Comparison of ENCODE assay signal across 10 cellular contexts in the genomic region with DNA sequence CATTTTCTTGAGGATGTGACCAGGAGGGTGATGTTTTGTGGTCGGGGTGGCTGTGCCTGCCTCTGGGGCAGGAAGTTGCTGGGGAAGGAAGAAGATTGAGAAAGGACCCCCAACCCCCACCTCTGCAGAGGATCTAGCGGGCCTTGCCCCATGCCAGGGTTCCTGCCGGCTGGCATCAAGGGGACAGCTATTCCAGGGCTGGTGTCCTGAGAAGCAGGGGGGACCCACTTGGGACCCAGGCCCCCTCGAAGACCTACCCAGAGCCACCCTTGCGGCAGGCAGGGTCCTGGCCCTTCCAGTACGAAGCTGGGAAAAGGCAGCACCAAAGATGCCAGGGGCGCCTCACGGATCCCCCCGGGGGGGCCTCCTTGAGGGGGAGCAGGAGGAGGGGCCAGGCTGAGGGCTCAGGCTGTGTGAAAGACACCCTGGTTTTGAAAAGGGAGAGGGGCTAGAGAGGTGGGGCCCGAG. TPM values are rescaled to one million over a fixed set of nuclear protein-coding genes. Genes with fewer than 3 reads are reported as not detected.
DNase-seq lines count a peak whose midpoint lies in the region; ATAC-seq and TF ChIP-seq lines count a peak whose summit lies in the region.
"Had no signal": no experiment of that assay in that cellular context is flagged by ENCODE, and none has a peak within 500 bp of the region (broad histone marks: within the 10 kb centered on the region; RNA-seq: fewer than 3 reads in every experiment).

No MANE protein-coding gene starts in this region.

- no peaks in the 10 kb centered on the region for H3K27me3 Mint-ChIP-seq in activated T-helper 1 cell treated with anti-CD3 and anti-CD28 coated beads, Interleukin-12 subunit alpha, Interleukin-12 subunit beta, Interleukin-2, Interleukin-4 antibody, amounts not matched to agents 30 ng/mL and 10 ng/mL and 1 ng/mL, durations not matched to agents 14 hours and 24 hours and 36 hours (ENCODE audit: insufficient read depth)

- H3K36me3 ChIP-seq in suprapubic skin (no peaks in the 10 kb centered on the region), SK-N-SH (replicated peaks in 1 of 2; ENCODE audit: control insufficient read depth in 1 of 2, insufficient read depth in 2 of 2, low read length in 1 of 2) (no peaks in the 10 kb centered on the region)
- H3K36me3 ChIP-seq: SJSA1 had no signal

- H3F3A ChIP-seq in SK-N-SH (replicated peaks; ENCODE audit: insufficient read depth): peaks cover 4% of the 10 kb centered on the region

- H3K27me3 ChIP-seq in layer of hippocampus (ENCODE audit: control insufficient read depth, insufficient read depth, low read length) (no peaks in the 10 kb centered on the region), suprapubic skin (no peaks in the 10 kb centered on the region), SK-N-SH (ENCODE audit: insufficient read depth) (no peaks in the 10 kb centered on the region)
- H3K27me3 ChIP-seq: SJSA1 had no signal

- no peaks in the 10 kb centered on the region for H4K20me1 ChIP-seq in SK-N-SH (ENCODE audit: insufficient read depth)

- H3K27ac Mint-ChIP-seq in activated T-helper 1 cell treated with anti-CD3 and anti-CD28 coated beads, Interleukin-12 subunit alpha, Interleukin-12 subunit beta, Interleukin-2, Interleukin-4 antibody, amounts not matched to agents 30 ng/mL and 10 ng/mL and 1 ng/mL, durations not matched to agents 14 hours and 24 hours and 36 hours: peak overlapping the region; percentile 92

- no peak overlapping the region for H3K4me2 ChIP-seq in SK-N-SH

- intact Hi-C loops in activated T-helper 1 cell treated with anti-CD3 and anti-CD28 coated beads, Interleukin-12 subunit alpha, Interleukin-12 subunit beta, Interleukin-2, Interleukin-4 antibody, amounts not matched to agents 30 ng/mL and 10 ng/mL and 1 ng/mL, durations not matched to agents 14 hours and 24 hours and 36 hours (cut with micrococcal nuclease): loop anchor here (2.0 kb wide), 1 partner anchor 45 kb away; no protein-coding TSS in a partner anchor

- TF ChIP-seq EP300 in suprapubic skin (IDR thresholded peaks at IDR 0.05) (no peak), SK-N-SH (IDR thresholded peaks at IDR 0.05; ENCODE audit: borderline replicate concordance in 1 of 2, low read depth in 1 of 2, low read length in 1 of 2) (no peak)

- H3K4me3 ChIP-seq in suprapubic skin (peak overlapping the region; percentile 40), SK-N-SH (ENCODE audit: low read depth in 2 of 2, low read length in 1 of 2) (no peak overlapping the region)
- H3K4me3 ChIP-seq: SJSA1 had no signal

- CTCF ChIA-PET in SK-N-SH (lab: Yijun Ruan, JAX): interaction anchor here (1.7 to 1.9 kb wide), 2 partner anchors 10 to 12 kb away, joined by 3 to 4 read pairs; no protein-coding TSS in a partner anchor

- peaks cover 49% of the 10 kb centered on the region for H3K4me1 Mint-ChIP-seq in activated T-helper 1 cell treated with anti-CD3 and anti-CD28 coated beads, Interleukin-12 subunit alpha, Interleukin-12 subunit beta, Interleukin-2, Interleukin-4 antibody, amounts not matched to agents 30 ng/mL and 10 ng/mL and 1 ng/mL, durations not matched to agents 14 hours and 24 hours and 36 hours (ENCODE audit: low read depth)

- TF ChIP-seq RAD21 in SK-N-SH (IDR thresholded peaks at IDR 0.05; ENCODE audit: low read length): no peak

- DNase-seq in NOMO-1 (lab: John Stamatoyannopoulos, UW; ENCODE audit: unreplicated experiment in 2 of 2) (peak; percentile 27 to 42), NOMO-1 treated with dmso at 0.1 percent for 144 hours (lab: John Stamatoyannopoulos, UW; ENCODE audit: unreplicated experiment) (no peak), suprapubic skin (ENCODE audit: low spot score in 2 of 2) (peak; percentile 69 to 75), NCI-H146 treated with DMSO at 0.1 percent for 48 hours (lab: John Stamatoyannopoulos, UW; ENCODE audit: unreplicated experiment) (no peak), SK-N-SH (no peak)
- no peak for DNase-seq in activated T-helper 1 cell treated with anti-CD3 and anti-CD28 coated beads, Interleukin-12 subunit alpha, Interleukin-12 subunit beta, Interleukin-2, Interleukin-4 antibody, amounts not matched to agents 30 ng/mL and 10 ng/mL and 1 ng/mL, durations not matched to agents 14 hours and 24 hours and 36 hours (ENCODE audit: low spot score)
- DNase-seq: retina had no signal

- peaks cover 13% of the 10 kb centered on the region for H3K36me3 Mint-ChIP-seq in activated T-helper 1 cell treated with anti-CD3 and anti-CD28 coated beads, Interleukin-12 subunit alpha, Interleukin-12 subunit beta, Interleukin-2, Interleukin-4 antibody, amounts not matched to agents 30 ng/mL and 10 ng/mL and 1 ng/mL, durations not matched to agents 14 hours and 24 hours and 36 hours (ENCODE audit: low read depth)

- H3K9me3 ChIP-seq in suprapubic skin: no peaks in the 10 kb centered on the region
- H3K9me3 ChIP-seq in SK-N-SH: no peaks in the 10 kb centered on the region
- H3K9me3 ChIP-seq: SJSA1 had no signal

- 0 out of 2 replicates have a peak, but pooled peaks cover 4% of the 10 kb centered on the region for H3K79me2 ChIP-seq in SK-N-SH (ENCODE audit: insufficient read depth)

- H3K9me3 Mint-ChIP-seq in activated T-helper 1 cell treated with anti-CD3 and anti-CD28 coated beads, Interleukin-12 subunit alpha, Interleukin-12 subunit beta, Interleukin-2, Interleukin-4 antibody, amounts not matched to agents 30 ng/mL and 10 ng/mL and 1 ng/mL, durations not matched to agents 14 hours and 24 hours and 36 hours: no peaks in the 10 kb centered on the region

- H3K27ac ChIP-seq in layer of hippocampus (ENCODE audit: low read depth, low read length) (peak overlapping the region; percentile 89), suprapubic skin (peak overlapping the region; percentile 84), SK-N-SH (ENCODE audit: low read depth in 2 of 2, low read length in 1 of 2) (peak overlapping the region in 1 of 2 experiments; percentile 98; a peak in 2 of 4 replicates)
- H3K27ac ChIP-seq: SJSA1 had no signal

- H3K9me2 ChIP-seq in SK-N-SH: no peaks in the 10 kb centered on the region

- H3K4me1 ChIP-seq in suprapubic skin (peaks cover 98% of the 10 kb centered on the region), SK-N-SH (ENCODE audit: control insufficient read depth in 1 of 2, insufficient read depth in 2 of 2, low read depth in 1 of 2, low read length in 1 of 2) (peaks cover 21 to 70% of the 10 kb centered on the region in 2 experiments; a peak in 3 of 4 replicates)

- H3K4me3 Mint-ChIP-seq in activated T-helper 1 cell treated with anti-CD3 and anti-CD28 coated beads, Interleukin-12 subunit alpha, Interleukin-12 subunit beta, Interleukin-2, Interleukin-4 antibody, amounts not matched to agents 30 ng/mL and 10 ng/mL and 1 ng/mL, durations not matched to agents 14 hours and 24 hours and 36 hours: peak overlapping the region; percentile 87

- TF ChIP-seq CTCF in suprapubic skin (IDR thresholded peaks at IDR 0.05) (no peak), SK-N-SH (IDR thresholded peaks at IDR 0.05) (no peak)

- POLR2A ChIA-PET in SK-N-SH (lab: Yijun Ruan, JAX): interaction anchor here (0.8 to 1.6 kb wide), 2 partner anchors 11 to 87 kb away, joined by 4 to 7 read pairs; no protein-coding TSS in a partner anchor

- ATAC-seq in SK-N-SH treated with all-trans-retinoic acid at 6 μM for 48 hours: no peak

- TF ChIP-seq POLR2A in suprapubic skin (IDR thresholded peaks at IDR 0.05): no peak

- WGBS in suprapubic skin: 48% methylated on average over 8 of the region's 10 CpGs
- WGBS in SK-N-SH (ENCODE audit: low lambda C conversion rate): 77% methylated on average over 2 of the region's 10 CpGs

- H3K9ac ChIP-seq in SK-N-SH: no peak overlapping the region

- H2AFZ ChIP-seq in SK-N-SH (ENCODE audit: low read depth): no peak overlapping the region

TF ChIP-seq in SK-N-SH treated with all-trans-retinoic acid at 6 μM for 48 hours, 23 proteins besides CTCF, POLR2A, EP300 and RAD21 (continues in another document):
- TF ChIP-seq OSR1 (CRISPR knock-in tag; IDR thresholded peaks at IDR 0.05) (no peak), ZFP30 (CRISPR knock-in tag; IDR thresholded peaks at IDR 0.05) (no peak), GLIS3 (CRISPR knock-in tag; IDR thresholded peaks at IDR 0.05) (no peak), ZC3H10 (CRISPR knock-in tag; IDR thresholded peaks at IDR 0.05) (no peak), ISL1 (CRISPR knock-in tag; IDR thresholded peaks at IDR 0.05) (no peak)

TF ChIP-seq in SK-N-SH, 30 proteins besides CTCF, POLR2A, EP300 and RAD21 (continues in another document):
- TF ChIP-seq NFIC (IDR thresholded peaks at IDR 0.05; ENCODE audit: borderline replicate concordance): no peak

RNA-seq across cellular contexts. Expression of gene SH3BP2, which starts 6.6 kb away (rescaled TPM):
- total RNA-seq in activated T-helper 1 cell treated with anti-CD3 and anti-CD28 coated beads, Interleukin-12 subunit alpha, Interleukin-12 subunit beta, Interleukin-2, Interleukin-4 antibody, amounts not matched to agents 30 ng/mL and 10 ng/mL and 1 ng/mL, durations not matched to agents 14 hours and 24 hours and 36 hours: 96.7 and 99.7 TPM in 2 replicates
- total RNA-seq in suprapubic skin: 100 to 1,000 TPM; 116 to 709 (median 162) TPM
- polyA plus RNA-seq in SK-N-SH (2012; rRNA removed): 25.2 and 26.8 TPM in 2 replicates
- polyA plus RNA-seq in SK-N-SH (2012; cell fraction: cytosol; rRNA removed): 5.6 and 8.5 TPM in 2 replicates
- polyA plus RNA-seq in SK-N-SH (2012; cell fraction: nucleus; rRNA removed): 132 and 143 TPM in 2 replicates

RNA-seq across cellular contexts. Expression of gene TNIP2, which starts 43.3 kb away (rescaled TPM):
- 96.2 and 98.6 TPM in 2 replicates for total RNA-seq in activated T-helper 1 cell treated with anti-CD3 and anti-CD28 coated beads, Interleukin-12 subunit alpha, Interleukin-12 subunit beta, Interleukin-2, Interleukin-4 antibody, amounts not matched to agents 30 ng/mL and 10 ng/mL and 1 ng/mL, durations not matched to agents 14 hours and 24 hours and 36 hours
- 10 to 100 TPM; 21.8 to 36.0 (median 30.8) TPM for total RNA-seq in suprapubic skin
- 68.2 and 78.9 TPM in 2 replicates for polyA plus RNA-seq in SK-N-SH (2012; rRNA removed)
- 47.4 and 57.1 TPM in 2 replicates for polyA plus RNA-seq in SK-N-SH (2012; cell fraction: cytosol; rRNA removed)
- polyA plus RNA-seq in SK-N-SH (2012; cell fraction: nucleus; rRNA removed): 175 and 261 TPM in 2 replicates

RNA-seq across cellular contexts. Expression of gene ADD1, which starts 44.2 kb away (rescaled TPM):
- 200 and 203 TPM in 2 replicates for total RNA-seq in activated T-helper 1 cell treated with anti-CD3 and anti-CD28 coated beads, Interleukin-12 subunit alpha, Interleukin-12 subunit beta, Interleukin-2, Interleukin-4 antibody, amounts not matched to agents 30 ng/mL and 10 ng/mL and 1 ng/mL, durations not matched to agents 14 hours and 24 hours and 36 hours
- total RNA-seq in suprapubic skin: 100 to 1,000 TPM; 122 to 299 (median 196) TPM
- 97.0 and 155 TPM in 2 replicates for polyA plus RNA-seq in SK-N-SH (2012; rRNA removed)
- polyA plus RNA-seq in SK-N-SH (2012; cell fraction: cytosol; rRNA removed): 100 and 114 TPM in 2 replicates
- 317 and 506 TPM in 2 replicates for polyA plus RNA-seq in SK-N-SH (2012; cell fraction: nucleus; rRNA removed)

Comparison
In these comparisons a context has a peak if more than half of its experiments do, and no peak if none do; other contexts are left out.
1. DNase-seq: peak in NOMO-1 (2 of 2) and suprapubic skin (2 of 2); none in NOMO-1 treated with dmso at 0.1 percent for 144 hours (single experiment), activated T-helper 1 cell treated with anti-CD3 and anti-CD28 coated beads, Interleukin-12 subunit alpha, Interleukin-12 subunit beta, Interleukin-2, Interleukin-4 antibody, amounts not matched to agents 30 ng/mL and 10 ng/mL and 1 ng/mL, durations not matched to agents 14 hours and 24 hours and 36 hours (single experiment), NCI-H146 treated with DMSO at 0.1 percent for 48 hours (single experiment) and SK-N-SH (single experiment).